ENCODE assay signal across 25 cellular contexts in genomic region chr9:4811824-4812223, GRCh38.
"Had no signal": no experiment of that assay in that cellular context is flagged by ENCODE, and none has a peak within 500 bp of the region (broad histone marks: within the 10 kb centered on the region; RNA-seq: fewer than 3 reads in every experiment).

No MANE protein-coding gene starts in this region.

- ATAC-seq: natural killer cell treated with Interleukin-12 subunit alpha and Interleukin-12 subunit beta and Interleukin-15 and Interleukin-18, amount 100 ng/mL, for 72 hours; pancreas; right cardiac atrium; right lobe of liver; stimulated activated effector memory CD8-positive, alpha-beta T cell treated with anti-CD3 and anti-CD28 coated beads, Interleukin-12 subunit alpha, Interleukin-12 subunit beta, amount 100 ng/mL, for 72 hours; stimulated activated naive B cell treated with anti-CD40 and anti-IgM and Interleukin-4, amounts not matched to agents 10 μg/mL and 1 μg/mL and 100 μg/mL, for 72 hours had no signal

- H3K36me3 ChIP-seq: neutrophil, pancreas, prostate gland, right lobe of liver, sigmoid colon, stomach, thoracic aorta, thyroid gland, tibial nerve, upper lobe of left lung, vagina had no signal

- H3K27ac ChIP-seq: neutrophil, pancreas, prostate gland, right lobe of liver, sigmoid colon, stomach, thoracic aorta, thyroid gland, tibial nerve, upper lobe of left lung, vagina had no signal

- H3K4me3 ChIP-seq: pancreas, prostate gland, right lobe of liver, sigmoid colon, stomach, thoracic aorta, thyroid gland, tibial nerve, upper lobe of left lung, vagina had no signal

- H3K4me1 ChIP-seq: prostate gland, sigmoid colon, thyroid gland, tibial nerve, vagina had no signal

- H3K9me3 ChIP-seq: neutrophil, pancreas, prostate gland, right lobe of liver, thyroid gland, vagina had no signal

- DNase-seq: nephron progenitor cell; nucleus accumbens; pancreas; right cardiac atrium; right lobe of liver; sigmoid colon; small intestine; stimulated activated CD4-positive, alpha-beta T cell treated with anti-CD3 and anti-CD28 coated beads, Interleukin-15, amount 100 ng/mL, for 24 hours; stimulated activated CD4-positive, alpha-beta T cell treated with anti-CD3 and anti-CD28 coated beads, Interleukin-2, amount 100 ng/mL, for 24 hours; stimulated activated CD4-positive, alpha-beta T cell treated with anti-CD3 and anti-CD28 coated beads, Interleukin-2, amount 100 ng/mL, for 48 hours; stimulated activated CD4-positive, alpha-beta T cell treated with anti-CD3 and anti-CD28 coated beads, Interleukin-4, amount 100 ng/mL, for 24 hours; stimulated activated naive B cell treated with anti-CD40 and anti-IgM and Interleukin-4, amounts not matched to agents 10 μg/mL and 1 μg/mL and 100 μg/mL, for 72 hours; stimulated activated naive CD4-positive, alpha-beta T cell treated with Interleukin-2 at 50 U/mL for 16 hours; stomach; thyroid gland; trophoblast cell; upper lobe of left lung had no signal

- FAIRE-seq: pancreas, urothelium cell line had no signal

- H3K27me3 ChIP-seq: neutrophil, pancreas, right lobe of liver, sigmoid colon, stomach, thyroid gland, tibial nerve, upper lobe of left lung, vagina had no signal
